24 cellular contexts compared by ENCODE assay signal in genomic region chr20:36043892-36044515, GRCh38.
"Had no signal": no experiment of that assay in that cellular context is flagged by ENCODE, and none has a peak within 500 bp of the region (broad histone marks: within the 10 kb centered on the region; RNA-seq: fewer than 3 reads in every experiment).

No MANE protein-coding gene starts in this region.

- H3K27ac Mint-ChIP-seq: activated CD4-positive, alpha-beta memory T cell treated with anti-CD3 and anti-CD28 coated beads, Interleukin-2, amount 10 ng/mL, durations not matched to agents 7 days and 5 days; activated naive CD8-positive, alpha-beta T cell; natural killer cell treated with Interleukin-12 subunit alpha and Interleukin-12 subunit beta and Interleukin-15 and Interleukin-18, amount 100 ng/mL, for 72 hours; T-cell had no signal

- DNase-seq: activated CD4-positive, alpha-beta memory T cell treated with anti-CD3 and anti-CD28 coated beads, Interleukin-2, amount 10 ng/mL, durations not matched to agents 7 days and 5 days; activated CD4-positive, alpha-beta T cell treated with anti-CD3 and anti-CD28 coated beads for 4 hours; activated CD8-positive, alpha-beta memory T cell treated with anti-CD3 and anti-CD28 coated beads, Interleukin-2, amount 50 U/mL, for 4 hours; activated gamma-delta T cell treated with Interleukin-2 at 50 U/mL for 16 hours; amygdala; body of pancreas; central memory CD4-positive, alpha-beta T cell; cortex of kidney; effector CD4-positive, alpha-beta T cell; foreskin fibroblast; glutamatergic neuron; hypothalamus; kidney; left ventricle myocardium superior; small intestine; stimulated activated CD4-positive, alpha-beta T cell treated with anti-CD3 and anti-CD28 coated beads, Interleukin-4, amount 100 ng/mL, for 4 hours; stimulated activated CD8-positive, alpha-beta memory T cell treated with anti-CD3 and anti-CD28 coated beads, Interleukin-4, amount 100 ng/mL, for 48 hours; stimulated activated naive CD8-positive, alpha-beta T cell treated with anti-CD3 and anti-CD28 coated beads, Interleukin-15, Interleukin-2, amounts not matched to agents 100 U/mL and 50 U/mL, for 24 hours; T-cell; T-helper 9 cell; trophoblast cell had no signal

- ATAC-seq: body of pancreas; left ventricle myocardium superior; natural killer cell treated with Interleukin-12 subunit alpha and Interleukin-12 subunit beta and Interleukin-15 and Interleukin-18, amount 100 ng/mL, for 72 hours; stimulated activated naive CD8-positive, alpha-beta T cell treated with anti-CD3 and anti-CD28 coated beads, Interleukin-15, Interleukin-2, amounts not matched to agents 100 U/mL and 50 U/mL, for 24 hours; T-cell had no signal

- H3K27ac ChIP-seq: body of pancreas, right atrium auricular region had no signal

- H3K27me3 ChIP-seq: body of pancreas, right atrium auricular region had no signal

- H3K9me3 Mint-ChIP-seq: activated CD4-positive, alpha-beta memory T cell treated with anti-CD3 and anti-CD28 coated beads, Interleukin-2, amount 10 ng/mL, durations not matched to agents 7 days and 5 days; natural killer cell treated with Interleukin-12 subunit alpha and Interleukin-12 subunit beta and Interleukin-15 and Interleukin-18, amount 100 ng/mL, for 72 hours; T-cell had no signal

- H3K9me3 ChIP-seq: body of pancreas, right atrium auricular region had no signal

- H3K27me3 Mint-ChIP-seq: activated CD4-positive, alpha-beta memory T cell treated with anti-CD3 and anti-CD28 coated beads, Interleukin-2, amount 10 ng/mL, durations not matched to agents 7 days and 5 days; activated naive CD8-positive, alpha-beta T cell; natural killer cell treated with Interleukin-12 subunit alpha and Interleukin-12 subunit beta and Interleukin-15 and Interleukin-18, amount 100 ng/mL, for 72 hours; T-cell had no signal

- H3K4me3 Mint-ChIP-seq: activated CD4-positive, alpha-beta memory T cell treated with anti-CD3 and anti-CD28 coated beads, Interleukin-2, amount 10 ng/mL, durations not matched to agents 7 days and 5 days; activated naive CD8-positive, alpha-beta T cell; natural killer cell treated with Interleukin-12 subunit alpha and Interleukin-12 subunit beta and Interleukin-15 and Interleukin-18, amount 100 ng/mL, for 72 hours; T-cell had no signal

- H3K4me3 ChIP-seq: body of pancreas, right atrium auricular region had no signal

- H3K36me3 ChIP-seq: right atrium auricular region had no signal
